Comparison of ENCODE assay signal across 17 cellular contexts in genomic region chr15:85072917-85073316, GRCh38.
DNase-seq lines count a peak whose midpoint lies in the region; ATAC-seq, FAIRE-seq and TF ChIP-seq lines count a peak whose summit lies in the region.
"Had no signal": no experiment of that assay in that cellular context is flagged by ENCODE, and none has a peak within 500 bp of the region (broad histone marks: within the 10 kb centered on the region; RNA-seq: fewer than 3 reads in every experiment).

No MANE protein-coding gene starts in this region.

- H4K20me1 ChIP-seq in mammary epithelial cell (ENCODE audit: insufficient read depth, low read length) (no peaks in the 10 kb centered on the region), GM12878 (ENCODE audit: control insufficient read depth, insufficient read depth) (peaks cover 2% of the 10 kb centered on the region; the same call in 1 of the 2 replicates)

- BruUV-seq in MCF 10A (replicated peaks; lab: Mats Ljungman, UMichigan), result no TSS peak
- BruUV-seq in mammary epithelial cell (replicated peaks; lab: Mats Ljungman, UMichigan), result no TSS peak
- no TSS peak for BruUV-seq in GM12878 (replicated peaks; lab: Mats Ljungman, UMichigan)

- no peaks in the 10 kb centered on the region for H3K9me3 ChIP-seq in mammary epithelial cell (replicated peaks; ENCODE audit: insufficient read depth, low read length)
- H3K9me3 ChIP-seq in GM12878 (replicated peaks; ENCODE audit: control insufficient read depth, insufficient read depth, low read length), result no peaks in the 10 kb centered on the region

- no peak overlapping the region for H3K9ac ChIP-seq in mammary epithelial cell (ENCODE audit: insufficient read depth, low read length)
- H3K9ac ChIP-seq in GM12878 (ENCODE audit: control insufficient read depth, insufficient read depth, low read length), result no peak overlapping the region

- H3K4me3 ChIP-seq in mammary epithelial cell (replicated peaks in 1 of 3; ENCODE audit: insufficient read depth in 1 of 3, low read depth in 2 of 3, low read length in 3 of 3) (no peak overlapping the region), GM12878 (no peak overlapping the region)

- H3K27ac Mint-ChIP-seq in activated CD4-positive, alpha-beta T cell treated with anti-CD3 and anti-CD28 coated beads for 36 hours, result peak overlapping the region; percentile 89
- H3K27ac Mint-ChIP-seq in MCF 10A (ENCODE audit: low read depth, unreplicated experiment), result peak overlapping the region; percentile 25
- H3K27ac Mint-ChIP-seq: B cell, H9 had no signal

- H3K27me3 Mint-ChIP-seq in activated CD4-positive, alpha-beta T cell treated with anti-CD3 and anti-CD28 coated beads for 36 hours, result no peaks in the 10 kb centered on the region
- no peaks in the 10 kb centered on the region for H3K27me3 Mint-ChIP-seq in MCF 10A (ENCODE audit: insufficient read depth, unreplicated experiment)
- H3K27me3 Mint-ChIP-seq: B cell had no signal

- H3K4me1 ChIP-seq in mammary epithelial cell (ENCODE audit: insufficient read depth, low read length), result no peaks in the 10 kb centered on the region
- no peaks in the 10 kb centered on the region for H3K4me1 ChIP-seq in GM12878 (ENCODE audit: control insufficient read depth, insufficient read depth, low read length)

- RAD21 ChIA-PET in GM12878 (lab: Charles Lee; ENCODE audit: unreplicated experiment), result interaction anchor here (0.8 to 1.9 kb wide), 5 partner anchors 62 to 117 kb away, joined by 3 to 7 read pairs (median 3); no protein-coding TSS in a partner anchor

- TF ChIP-seq CTCF in MCF 10A (IDR thresholded peaks at IDR 0.05; ENCODE audit: unreplicated experiment) (no peak), mammary epithelial cell (conservative IDR thresholded peaks at IDR 0.05 in 1 of 2, IDR thresholded peaks at IDR 0.05 in 1 of 2; ENCODE audit: extremely low read depth in 1 of 2, insufficient read depth in 1 of 2, low read depth in 1 of 2, low read length in 2 of 2) (no peak), GM12878 (IDR thresholded peaks at IDR 0.05 in 2 of 3, conservative IDR thresholded peaks at IDR 0.05 in 1 of 3; ENCODE audit: control insufficient read depth in 2 of 3, extremely low read depth in 1 of 3, insufficient read depth in 1 of 3, low read depth in 3 of 3, low read length in 3 of 3) (no peak)

- H2AFZ ChIP-seq in mammary epithelial cell (ENCODE audit: low read depth, low read length) (no peak overlapping the region), GM12878 (ENCODE audit: control insufficient read depth, low read depth, low read length) (no peak overlapping the region)

- TF ChIP-seq POLR2A in GM12878 (IDR thresholded peaks at IDR 0.05; ENCODE audit: low read depth, low read length), result no peak

- dilution Hi-C loops in mammary epithelial cell (cut with HindIII; ENCODE audit: low sequenced_read_pairs), result no loop called here

- no peaks in the 10 kb centered on the region for H3K79me2 ChIP-seq in mammary epithelial cell (ENCODE audit: insufficient read depth, low read length)
- H3K79me2 ChIP-seq in GM12878 (ENCODE audit: control insufficient read depth, insufficient read depth, low read length), result no peaks in the 10 kb centered on the region

- intact Hi-C loops in activated CD4-positive, alpha-beta T cell treated with anti-CD3 and anti-CD28 coated beads for 36 hours (cut with DNase I, micrococcal nuclease), result loop anchor here (1.0 to 10.0 kb wide), 3 partner anchors 86 to 342 kb away; partner anchors contain the start of gene PDE8A (in 1 of the 2)
- intact Hi-C loops in MCF 10A (cut with micrococcal nuclease), result no loop called here
- intact Hi-C loops in mammary epithelial cell (cut with micrococcal nuclease), result no loop called here
- intact Hi-C loops in GM12878 (cut with micrococcal nuclease; ENCODE audit: unreplicated experiment), result no loop called here

- SMC1A ChIA-PET in GM12878 (lab: Charles Lee; ENCODE audit: uncharacterized antibody, unreplicated experiment), result interaction anchor here (0.9 to 2.1 kb wide), 4 partner anchors 9 to 90 kb away, joined by 3 to 9 read pairs (median 4); no protein-coding TSS in a partner anchor

- H3K4me1 Mint-ChIP-seq in activated CD4-positive, alpha-beta T cell treated with anti-CD3 and anti-CD28 coated beads for 36 hours, result peaks cover 18% of the 10 kb centered on the region
- H3K4me1 Mint-ChIP-seq in MCF 10A (ENCODE audit: insufficient read depth, unreplicated experiment), result peaks cover 7% of the 10 kb centered on the region
- H3K4me1 Mint-ChIP-seq: B cell, H9 had no signal

- no peaks in the 10 kb centered on the region for H3K9me3 Mint-ChIP-seq in activated CD4-positive, alpha-beta T cell treated with anti-CD3 and anti-CD28 coated beads for 36 hours (ENCODE audit: low read depth)
- no peaks in the 10 kb centered on the region for H3K9me3 Mint-ChIP-seq in MCF 10A (ENCODE audit: unreplicated experiment)
- H3K9me3 Mint-ChIP-seq: H9 had no signal

- no peak overlapping the region for H3K4me3 Mint-ChIP-seq in activated CD4-positive, alpha-beta T cell treated with anti-CD3 and anti-CD28 coated beads for 36 hours
- H3K4me3 Mint-ChIP-seq in MCF 10A (ENCODE audit: unreplicated experiment), result no peak overlapping the region
- H3K4me3 Mint-ChIP-seq: B cell, H9 had no signal

- H3K27me3 ChIP-seq in mammary epithelial cell (ENCODE audit: insufficient read depth, low read length), result no peaks in the 10 kb centered on the region
- no peaks in the 10 kb centered on the region for H3K27me3 ChIP-seq in GM12878 (replicated peaks in 1 of 2; ENCODE audit: control insufficient read depth in 2 of 2, insufficient read depth in 2 of 2, low read length in 1 of 2)

- FAIRE-seq in GM12878 (lab: Jason Lieb, UNC), result no peak

- no peak for TF ChIP-seq EP300 in GM12878 (IDR thresholded peaks at IDR 0.05; ENCODE audit: borderline replicate concordance in 1 of 2, control insufficient read depth in 1 of 2, low read depth in 2 of 2, low read length in 2 of 2)

- CTCF ChIA-PET in activated CD4-positive, alpha-beta T cell treated with anti-CD3 and anti-CD28 coated beads for 36 hours (lab: Charles Lee), result interaction anchor here (0.6 to 1.1 kb wide), 5 partner anchors 8 to 375 kb away, joined by 3 to 4 read pairs (median 4); no protein-coding TSS in a partner anchor
- CTCF ChIA-PET in MCF 10A (lab: Yijun Ruan, JAX), result interaction anchor here (0.7 to 1.0 kb wide), 2 partner anchors 29 to 107 kb away, joined by 3 read pairs; no protein-coding TSS in a partner anchor
- CTCF ChIA-PET in mammary epithelial cell (lab: Charles Lee; ENCODE audit: low non-redundant PET), result no interaction called here
- CTCF ChIA-PET in GM12878 (lab: Yijun Ruan, JAX), result interaction anchor here (1.0 to 2.5 kb wide), 5 partner anchors 13 to 117 kb away, joined by 3 to 18 read pairs (median 3); no protein-coding TSS in a partner anchor

- peak; percentile 26 for DNase-seq in activated CD4-positive, alpha-beta T cell treated with anti-CD3 and anti-CD28 coated beads for 36 hours
- no peak for DNase-seq in activated CD4-positive, alpha-beta T cell treated with anti-CD3 and anti-CD28 coated beads for 48 hours
- no peak for DNase-seq in MCF 10A (ENCODE audit: unreplicated experiment)
- DNase-seq in mammary epithelial cell, result no peak
- no peak for DNase-seq in GM12878 (ENCODE audit: low read depth, low spot score)
- no peak for DNase-seq in substantia nigra (lab: John Stamatoyannopoulos, UW)
- no peak for DNase-seq in occipital lobe (lab: John Stamatoyannopoulos, UW)
- DNase-seq in NCI-H82 (lab: John Stamatoyannopoulos, UW), result no peak
- DNase-seq: DMS79 treated with DMSO at 0.1 percent for 48 hours, H9, NCI-H1417 treated with DMSO at 0.1 percent for 48 hours, NCI-H187 treated with DMSO at 0.1 percent for 48 hours, NCI-H226, NCI-H524 had no signal

- H3K4me2 ChIP-seq in mammary epithelial cell (ENCODE audit: insufficient read depth, low read depth, low read length) (no peak overlapping the region), GM12878 (ENCODE audit: control insufficient read depth, insufficient read depth) (no peak overlapping the region)

- in situ Hi-C loops in mammary epithelial cell (cut with MboI; ENCODE audit: low sequenced_read_pairs in 2 of 2) (loop anchor here in 1 of 2 donors (25.0 kb wide), 1 partner anchor 236 kb away; no protein-coding TSS in a partner anchor), GM12878 (cut with MboI) (no loop called here)

- POLR2A ChIA-PET in activated CD4-positive, alpha-beta T cell treated with anti-CD3 and anti-CD28 coated beads for 36 hours (lab: Charles Lee), result interaction anchor here (1.0 kb wide), 1 partner anchor 92 kb away, joined by 5 read pairs; no protein-coding TSS in a partner anchor
- POLR2A ChIA-PET in MCF 10A (lab: Yijun Ruan, JAX) (interaction anchor here (1.1 kb wide), 1 partner anchor 24 kb away, joined by 3 read pairs; no protein-coding TSS in a partner anchor), GM12878 (lab: Charles Lee) (no interaction called here)

- WGBS in mammary epithelial cell (ENCODE audit: low coverage, missing lambda C conversion rate), result 98% methylated on average over 4 of the region's 4 CpGs
- 72% methylated on average over 4 of the region's 4 CpGs for WGBS in GM12878 (ENCODE audit: insufficient coverage, insufficient replicate concordance, low lambda C conversion rate, missing lambda C conversion rate)

- no peak overlapping the region for H3K27ac ChIP-seq in mammary epithelial cell (ENCODE audit: insufficient read depth, low read depth, low read length)
- no peak overlapping the region for H3K27ac ChIP-seq in GM12878 (ENCODE audit: control insufficient read depth, insufficient read depth)
- H3K27ac ChIP-seq in substantia nigra (ENCODE audit: low read depth, low read length, poor library complexity, severe bottlenecking), result peak overlapping the region; percentile 51
- H3K27ac ChIP-seq: 22Rv1, HL-60 had no signal

- H3K36me3 Mint-ChIP-seq in activated CD4-positive, alpha-beta T cell treated with anti-CD3 and anti-CD28 coated beads for 36 hours (ENCODE audit: low read depth), result peaks cover 28% of the 10 kb centered on the region
- H3K36me3 Mint-ChIP-seq in MCF 10A (ENCODE audit: insufficient read depth, unreplicated experiment), result peaks cover 29% of the 10 kb centered on the region

- ATAC-seq in activated CD4-positive, alpha-beta T cell treated with anti-CD3 and anti-CD28 coated beads for 36 hours, result no peak
- ATAC-seq in GM12878, result peak; percentile 73

- TF ChIP-seq RAD21 in GM12878 (IDR thresholded peaks at IDR 0.05; ENCODE audit: insufficient read depth, low read depth, low read length), result no peak

- H3K36me3 ChIP-seq in mammary epithelial cell (ENCODE audit: insufficient read depth, low read length) (no peaks in the 10 kb centered on the region), GM12878 (ENCODE audit: control insufficient read depth in 2 of 2, insufficient read depth in 2 of 2, low read length in 1 of 2) (peaks cover 4 to 8% of the 10 kb centered on the region in 2 experiments; a peak in 3 of 4 replicates)

TF ChIP-seq in GM12878, 131 proteins besides CTCF, POLR2A, EP300 and RAD21:
- TF ChIP-seq SREBF1 (IDR thresholded peaks at IDR 0.05; ENCODE audit: low read length) (no peak), SMARCA5 (IDR thresholded peaks at IDR 0.05) (no peak), ZNF622 (IDR thresholded peaks at IDR 0.05) (no peak), LARP7 (IDR thresholded peaks at IDR 0.05) (no peak), EGR1 (IDR thresholded peaks at IDR 0.05; ENCODE audit: borderline replicate concordance in 1 of 2, low read depth in 2 of 2, low read length in 2 of 2) (peak in 1 of 2 experiments; percentile 42; a peak in 1 of 3 replicates), RFX5 (IDR thresholded peaks at IDR 0.05; ENCODE audit: low read depth, low read length) (no peak)

Comparison
In these comparisons a context has a peak if more than half of its experiments do, and no peak if none do; other contexts are left out.
1. intact Hi-C loops: an anchor here in activated CD4-positive, alpha-beta T cell treated with anti-CD3 and anti-CD28 coated beads for 36 hours (1.0 to 10.0 kb wide); none called in MCF 10A, mammary epithelial cell and GM12878.